ENCODE assay signal across 8 cellular contexts in the genomic region with DNA sequence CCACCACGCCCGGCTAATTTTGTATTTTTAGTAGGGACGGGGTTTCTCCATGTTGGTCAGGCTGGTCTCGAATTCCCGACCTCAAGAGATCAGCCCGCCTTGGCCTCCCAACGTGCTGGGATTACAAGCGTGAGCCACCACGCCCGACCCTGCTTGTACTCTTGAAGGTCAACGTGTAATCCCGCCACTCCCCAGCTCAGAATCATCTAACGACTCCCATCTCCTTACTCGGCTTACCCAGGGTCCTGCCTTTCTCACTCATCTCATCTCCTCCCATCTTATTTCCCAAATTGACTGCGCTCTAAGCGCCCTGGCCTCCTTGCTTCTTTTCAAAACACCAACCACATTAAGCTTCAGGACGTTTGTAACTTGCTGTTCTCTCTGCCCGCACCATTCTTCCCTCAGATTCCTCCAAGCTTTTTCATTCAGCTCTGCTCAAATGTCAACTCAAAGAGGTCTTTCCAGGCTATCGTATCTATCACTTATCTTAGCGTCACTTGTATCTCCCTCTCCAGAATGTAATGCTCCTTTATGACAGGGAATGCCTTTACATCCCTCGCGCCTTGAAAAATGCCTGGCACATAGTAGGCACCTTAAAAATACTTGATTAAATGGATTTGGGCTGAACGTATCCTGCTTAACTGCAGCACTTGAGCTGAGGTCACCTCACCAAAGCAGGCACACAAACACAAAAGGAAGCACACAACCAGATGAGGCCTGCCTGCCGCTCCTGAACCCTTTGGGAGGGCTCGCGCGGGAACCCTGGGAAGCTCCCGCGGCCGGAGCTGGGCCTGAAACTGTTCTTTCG. TPM values are rescaled to one million over a fixed set of nuclear protein-coding genes. Genes with fewer than 3 reads are reported as not detected.
DNase-seq lines count a peak whose midpoint lies in the region; ATAC-seq, FAIRE-seq and TF ChIP-seq lines count a peak whose summit lies in the region.

No MANE protein-coding gene starts in this region.

- TF ChIP-seq EP300 in A549 (IDR thresholded peaks at IDR 0.05): no peak

- DNase-seq in A549 (ENCODE audit: low read depth in 1 of 2, low spot score in 1 of 2) (no peak), GM23248 (peak; percentile 80), foreskin fibroblast (no peak), prostate gland (ENCODE audit: low spot score) (no peak), GOT3 (lab: John Stamatoyannopoulos, UW) (no peak)

- peak overlapping the region; percentile 79 for H3K4me2 ChIP-seq in A549
- peak overlapping the region; percentile 85 for H3K4me2 ChIP-seq in GM23248 (ENCODE audit: unreplicated experiment)

- peaks cover 10% of the 10 kb centered on the region for H3F3A ChIP-seq in GM23248 (ENCODE audit: insufficient read depth)

- H3K27ac ChIP-seq in A549 (peak overlapping the region; percentile 94 to 96), GM23248 (peak overlapping the region; percentile 98), VCaP (peak overlapping the region; percentile 99), prostate gland (peak overlapping the region; percentile 97 to 98)

- no peaks in the 10 kb centered on the region for H3K36me3 ChIP-seq in GM23248 (ENCODE audit: low read depth)
- no peaks in the 10 kb centered on the region for H3K36me3 ChIP-seq in prostate gland

- 63% methylated on average over 24 of the region's 31 CpGs for WGBS in A549 (ENCODE audit: missing lambda C conversion rate)
- WGBS in GM23248 (ENCODE audit: low coverage in 1 of 2, low lambda C conversion rate in 2 of 2, missing lambda C conversion rate in 2 of 2), 2 experiments: 45 to 52% methylated on average over 26 to 31 of the region's 31 CpGs
- 47% methylated on average over 31 of the region's 31 CpGs for WGBS in prostate gland

- H3K9ac ChIP-seq in GM23248: peak overlapping the region; percentile 98

- peak overlapping the region; percentile 86 for H2AFZ ChIP-seq in GM23248

- intact Hi-C loops in prostate gland (cut with DNase I): no loop called here

- H3K9me3 ChIP-seq in A549 (no peaks in the 10 kb centered on the region), GM23248 (ENCODE audit: low read depth) (no peaks in the 10 kb centered on the region), prostate gland (no peaks in the 10 kb centered on the region)

- no peaks in the 10 kb centered on the region for H4K20me1 ChIP-seq in GM23248 (ENCODE audit: insufficient read depth)

- no peak for TF ChIP-seq RAD21 in A549 (conservative IDR thresholded peaks at IDR 0.05 in 1 of 2, IDR thresholded peaks at IDR 0.05 in 1 of 2)

- peaks cover 33% of the 10 kb centered on the region for H3K79me2 ChIP-seq in GM23248 (ENCODE audit: insufficient read depth)

- no peak for FAIRE-seq in A549 (lab: Jason Lieb, UNC)

- TF ChIP-seq POLR2A in A549 (IDR thresholded peaks at IDR 0.05; ENCODE audit: low read length) (no peak), prostate gland (IDR thresholded peaks at IDR 0.05) (no peak), GM18505 (IDR thresholded peaks at IDR 0.05; ENCODE audit: borderline replicate concordance, extremely low read depth, insufficient read depth, insufficient read length) (no peak)

- H3K27me3 ChIP-seq in GM23248 (replicated peaks; ENCODE audit: insufficient read depth): no peaks in the 10 kb centered on the region
- H3K27me3 ChIP-seq in prostate gland (replicated peaks; ENCODE audit: insufficient read depth): no peaks in the 10 kb centered on the region

- TF ChIP-seq CTCF in A549 (IDR thresholded peaks at IDR 0.05) (no peak), VCaP (conservative IDR thresholded peaks at IDR 0.05) (no peak), foreskin fibroblast (IDR thresholded peaks at IDR 0.05; ENCODE audit: low read depth, low read length) (no peak), prostate gland (IDR thresholded peaks at IDR 0.05) (no peak)

- H3K9me2 ChIP-seq in GM23248 (ENCODE audit: insufficient read depth): no peaks in the 10 kb centered on the region

- H3K4me1 ChIP-seq in A549: peaks cover 17% of the 10 kb centered on the region; the same call in 2 of the 3 replicates
- H3K4me1 ChIP-seq in GM23248 (ENCODE audit: insufficient read depth): peaks cover 11% of the 10 kb centered on the region
- no peaks in the 10 kb centered on the region for H3K4me1 ChIP-seq in prostate gland (replicated peaks)

- peak overlapping the region; percentile 97 for H3K4me3 ChIP-seq in A549
- H3K4me3 ChIP-seq in GM23248: peak overlapping the region; percentile 85
- H3K4me3 ChIP-seq in foreskin fibroblast (ENCODE audit: low read depth in 1 of 2, low read length in 2 of 2): peak overlapping the region; percentile 84 to 89
- peak overlapping the region; percentile 85 to 88 for H3K4me3 ChIP-seq in prostate gland

- CTCF ChIA-PET in A549 (lab: Yijun Ruan, JAX): interaction anchor here (0.6 to 1.7 kb wide), 3 partner anchors 19 to 311 kb away, joined by 3 to 5 read pairs (median 3); no protein-coding TSS in a partner anchor

- peak; percentile 14 to 36 for ATAC-seq in A549
- no peak for ATAC-seq in GM18505 (IDR thresholded peaks at IDR 0.05; ENCODE audit: unreplicated experiment)
- ATAC-seq in GM19455 (IDR thresholded peaks at IDR 0.05; ENCODE audit: unreplicated experiment): no peak

- in situ Hi-C loops in GM23248 (cut with MboI): no loop called here

- POLR2A ChIA-PET in A549 (lab: Yijun Ruan, JAX): interaction anchor here (0.7 to 1.3 kb wide), 7 partner anchors 8 to 260 kb away, joined by 3 to 5 read pairs (median 3); no protein-coding TSS in a partner anchor

TF ChIP-seq in A549, 52 proteins besides CTCF, POLR2A, EP300 and RAD21:
- no peak for TF ChIP-seq RCOR1 (IDR thresholded peaks at IDR 0.05; ENCODE audit: low read depth, low read length)
- no peak for TF ChIP-seq FOXS1 (CRISPR knock-in tag; IDR thresholded peaks at IDR 0.05)
- no peak for TF ChIP-seq BHLHE40 (IDR thresholded peaks at IDR 0.05; ENCODE audit: low read depth, low read length)
- TF ChIP-seq CHD4 (IDR thresholded peaks at IDR 0.05; ENCODE audit: borderline replicate concordance): no peak
- no peak for TF ChIP-seq RNF2 (IDR thresholded peaks at IDR 0.05; ENCODE audit: borderline replicate concordance, low read depth)
- no peak for TF ChIP-seq ELK1 (IDR thresholded peaks at IDR 0.05; ENCODE audit: low read depth, low read length)
- TF ChIP-seq HDAC2 (IDR thresholded peaks at IDR 0.05): no peak
- no peak for TF ChIP-seq MYC (IDR thresholded peaks at IDR 0.05; ENCODE audit: borderline replicate concordance, low read length)
- TF ChIP-seq ATOH8 (CRISPR knock-in tag; IDR thresholded peaks at IDR 0.05; ENCODE audit: low read depth): no peak
- TF ChIP-seq TP53 (CRISPR knock-in tag; IDR thresholded peaks at IDR 0.05): no peak

RNA-seq across cellular contexts. Expression of gene USP1, which starts 1.4 kb away (rescaled TPM):
- polyA plus RNA-seq in A549 (2011; rRNA removed) (18.5 and 31.4 TPM in 2 replicates), A549 (2017; fragmentation: RNase III; extraction: RNeasy Plus Mini Kit Qiagen cat#74134 plus additional on column Dnase treatment) (23.5 to 26.4 TPM (median 24.8 TPM) in 3 replicates), GM23248 (2016; fragmentation: Nextera tagmentation; extraction: Ambion mirVana) (22.7 and 22.8 TPM in 2 replicates)
- polyA plus RNA-seq in A549 (2012; cell fraction: cytosol; rRNA removed): 5.7 and 5.8 TPM in 2 replicates
- polyA plus RNA-seq in A549 (2012; cell fraction: nucleus; rRNA removed): 3.8 and 6.0 TPM in 2 replicates
- polyA minus RNA-seq in A549 (2011; rRNA and poly(A)+ RNA removed): 5.1 and 6.2 TPM in 2 replicates
- total RNA-seq in GM23248 (2014; rRNA removed; shearing (Covaris generic)): 27.8 and 31.2 TPM in 2 replicates
- 10 to 100 TPM; 26.8 to 30.1 TPM for total RNA-seq in prostate gland

Comparison
In these comparisons a context has a peak if more than half of its experiments do, and no peak if none do; other contexts are left out.
1. ATAC-seq: peak in A549 (2 of 2); none in GM18505 (single experiment) and GM19455 (single experiment).
2. Peak in every context shown above with its lines, with median percentiles within 50 percentile points of each other: H3K27ac ChIP-seq and H3K4me3 ChIP-seq.